ENCODE assay signal across 12 cellular contexts in the genomic region with DNA sequence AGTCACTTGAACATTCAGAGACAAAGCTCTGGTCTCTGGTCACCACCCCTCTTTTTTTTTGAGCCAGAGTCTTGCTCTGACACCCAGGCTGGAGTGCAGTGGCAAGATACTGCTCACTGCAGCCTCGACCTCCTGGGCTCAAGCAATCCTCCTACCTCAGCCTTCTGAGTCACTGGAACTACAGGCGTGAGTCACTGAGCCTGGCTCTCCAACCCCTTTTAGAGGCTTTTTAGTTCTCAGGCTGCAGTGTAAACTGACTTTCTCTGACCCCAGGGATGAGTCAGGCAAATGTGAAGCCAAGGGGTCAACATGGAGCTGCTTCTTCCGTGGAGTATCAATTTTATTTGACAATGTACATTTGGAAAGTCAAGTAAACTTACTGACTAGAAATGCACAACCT.
A peak's percentile ranks its signal among the peaks of the same experiment; 100 is the strongest.
DNase-seq lines count a peak whose midpoint lies in the region; ATAC-seq and TF ChIP-seq lines count a peak whose summit lies in the region.
"Had no signal": no experiment of that assay in that cellular context is flagged by ENCODE, and none has a peak within 500 bp of the region (broad histone marks: within the 10 kb centered on the region; RNA-seq: fewer than 3 reads in every experiment).

No MANE protein-coding gene starts in this region.

- no peaks in the 10 kb centered on the region for H3K4me1 Mint-ChIP-seq in activated T-helper 17 cell treated with anti-CD3 and anti-CD28 coated beads, Interleukin-2, amount 50 U/mL, for 72 hours
- H3K4me1 Mint-ChIP-seq: activated B cell treated with CpG ODN at 0.5 μM for 24 hours; CD4-positive, CD25-positive, alpha-beta regulatory T cell; endodermal cell had no signal

- H3K27ac Mint-ChIP-seq in activated T-helper 17 cell treated with anti-CD3 and anti-CD28 coated beads, Interleukin-2, amount 50 U/mL, for 72 hours: no peak overlapping the region
- H3K27ac Mint-ChIP-seq: activated B cell treated with CpG ODN at 0.5 μM for 24 hours; endodermal cell; natural killer cell treated with Interleukin-12 subunit alpha and Interleukin-12 subunit beta and Interleukin-15 and Interleukin-18, amount 100 ng/mL, for 72 hours had no signal

- no peaks in the 10 kb centered on the region for H3K9me3 Mint-ChIP-seq in activated T-helper 17 cell treated with anti-CD3 and anti-CD28 coated beads, Interleukin-2, amount 50 U/mL, for 72 hours
- H3K9me3 Mint-ChIP-seq: activated B cell treated with CpG ODN at 0.5 μM for 24 hours; CD4-positive, CD25-positive, alpha-beta regulatory T cell; endodermal cell; natural killer cell treated with Interleukin-12 subunit alpha and Interleukin-12 subunit beta and Interleukin-15 and Interleukin-18, amount 100 ng/mL, for 72 hours had no signal

- peaks cover 3% of the 10 kb centered on the region for H3K27me3 Mint-ChIP-seq in activated T-helper 17 cell treated with anti-CD3 and anti-CD28 coated beads, Interleukin-2, amount 50 U/mL, for 72 hours

- H3K4me3 Mint-ChIP-seq in activated T-helper 17 cell treated with anti-CD3 and anti-CD28 coated beads, Interleukin-2, amount 50 U/mL, for 72 hours: no peak overlapping the region
- H3K4me3 Mint-ChIP-seq: activated B cell treated with CpG ODN at 0.5 μM for 24 hours; CD4-positive, CD25-positive, alpha-beta regulatory T cell; endodermal cell; natural killer cell treated with Interleukin-12 subunit alpha and Interleukin-12 subunit beta and Interleukin-15 and Interleukin-18, amount 100 ng/mL, for 72 hours had no signal

- DNase-seq in stimulated activated CD4-positive, alpha-beta T cell treated with anti-CD3 and anti-CD28 coated beads, Interleukin-12 subunit alpha, Interleukin-12 subunit beta, amount 100 ng/mL, for 4 hours: peak; percentile 16
- DNase-seq in stimulated activated CD4-positive, alpha-beta T cell treated with anti-CD3 and anti-CD28 coated beads, Interleukin-4, amount 100 ng/mL, for 1 hour: no peak
- peak; percentile 91 for DNase-seq in islet precursor cell
- DNase-seq in GM20000 (ENCODE audit: low spot score): no peak
- DNase-seq in hippocampal formation (lab: John Stamatoyannopoulos, UW): no peak
- DNase-seq in posterior cingulate gyrus: no peak
- DNase-seq in NCI-H187 treated with DMSO at 0.1 percent for 48 hours (lab: John Stamatoyannopoulos, UW): no peak
- DNase-seq: activated B cell treated with CpG ODN at 0.5 μM for 24 hours; CD4-positive, CD25-positive, alpha-beta regulatory T cell; endodermal cell had no signal

- intact Hi-C loops in posterior cingulate gyrus (cut with DNase I): no loop called here

- no peak for TF ChIP-seq CTCF in GM20000 (IDR thresholded peaks at IDR 0.05; ENCODE audit: extremely low read depth, missing control alignments)

- no peaks in the 10 kb centered on the region for H3K36me3 Mint-ChIP-seq in activated T-helper 17 cell treated with anti-CD3 and anti-CD28 coated beads, Interleukin-2, amount 50 U/mL, for 72 hours (ENCODE audit: low read depth)
- H3K36me3 Mint-ChIP-seq: CD4-positive, CD25-positive, alpha-beta regulatory T cell; natural killer cell treated with Interleukin-12 subunit alpha and Interleukin-12 subunit beta and Interleukin-15 and Interleukin-18, amount 100 ng/mL, for 72 hours had no signal

- peak; percentile 91 for ATAC-seq in activated T-helper 17 cell treated with anti-CD3 and anti-CD28 coated beads, Interleukin-2, amount 50 U/mL, for 72 hours (replicated peaks)

Comparison
In these comparisons a context has a peak if more than half of its experiments do, and no peak if none do; other contexts are left out.
1. DNase-seq: peak in stimulated activated CD4-positive, alpha-beta T cell treated with anti-CD3 and anti-CD28 coated beads, Interleukin-12 subunit alpha, Interleukin-12 subunit beta, amount 100 ng/mL, for 4 hours (single experiment) and islet precursor cell (single experiment); none in stimulated activated CD4-positive, alpha-beta T cell treated with anti-CD3 and anti-CD28 coated beads, Interleukin-4, amount 100 ng/mL, for 1 hour (single experiment), GM20000 (single experiment), hippocampal formation (0 of 2), posterior cingulate gyrus (0 of 10) and NCI-H187 treated with DMSO at 0.1 percent for 48 hours (single experiment).